In the genomic region with DNA sequence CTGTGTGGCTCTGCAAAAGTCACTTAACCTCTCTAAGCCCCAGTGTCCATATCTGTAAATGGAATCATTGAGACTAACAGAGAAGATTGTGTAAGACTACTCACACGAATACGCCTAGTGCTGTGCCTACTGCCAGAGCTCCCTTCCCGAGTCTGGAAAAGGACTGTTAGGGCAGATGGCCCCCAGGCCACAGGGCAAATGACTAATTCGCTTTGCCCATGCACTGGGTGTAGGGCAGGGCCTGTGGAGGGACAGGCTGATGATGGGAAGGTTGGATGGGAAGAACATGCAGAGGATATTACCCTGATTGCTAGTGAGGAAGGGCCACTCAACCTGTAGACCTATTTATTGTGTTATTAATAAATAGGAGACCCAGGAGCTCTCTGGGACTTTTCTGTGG, we compare ENCODE assay signal across 21 cellular contexts. TPM values are rescaled to one million over a fixed set of nuclear protein-coding genes. Genes with fewer than 3 reads are reported as not detected.
DNase-seq lines count a peak whose midpoint lies in the region; ATAC-seq, FAIRE-seq and TF ChIP-seq lines count a peak whose summit lies in the region.
"Had no signal": no experiment of that assay in that cellular context is flagged by ENCODE, and none has a peak within 500 bp of the region (broad histone marks: within the 10 kb centered on the region; RNA-seq: fewer than 3 reads in every experiment).

No MANE protein-coding gene starts in this region.

- intact Hi-C loops in HepG2 (cut with micrococcal nuclease; ENCODE audit: unreplicated experiment) = no loop called here
- intact Hi-C loops in right lobe of liver (cut with DNase I) = no loop called here
- intact Hi-C loops in psoas muscle (cut with DNase I) = no loop called here

- H3K79me2 ChIP-seq in HepG2 (ENCODE audit: insufficient read depth, low read length) = no peaks in the 10 kb centered on the region

- peaks cover 5 to 29% of the 10 kb centered on the region in 2 experiments; a peak in 4 of 5 replicates for H3K27me3 ChIP-seq in HepG2 (ENCODE audit: control insufficient read depth in 1 of 2, insufficient read depth in 2 of 2, low read length in 2 of 2)
- H3K27me3 ChIP-seq in right lobe of liver = no peaks in the 10 kb centered on the region
- H3K27me3 ChIP-seq in psoas muscle (ENCODE audit: insufficient read depth in 3 of 3, low read length in 2 of 3) = no peaks in the 10 kb centered on the region

- CTCF ChIA-PET in HepG2 (lab: Yijun Ruan, JAX; ENCODE audit: low intra/inter-chr PET ratio, low total read pairs) = no interaction called here

- WGBS in HepG2 (ENCODE audit: low lambda C conversion rate) = 3% methylated on average over 4 of the region's 4 CpGs
- 63% methylated on average over 2 of the region's 4 CpGs for WGBS in right lobe of liver (ENCODE audit: insufficient coverage, low coverage, low lambda C conversion rate, missing lambda C conversion rate)
- 27 to 51% (median 30%) methylated on average over 4 of the region's 4 CpGs for WGBS in psoas muscle, 3 donors

- H3K9ac ChIP-seq in HepG2 (ENCODE audit: insufficient read depth, low read depth, low read length) = no peak overlapping the region

- TF ChIP-seq POLR2A in HepG2 (IDR thresholded peaks at IDR 0.05; ENCODE audit: insufficient read depth in 1 of 2, low read depth in 2 of 2, low read length in 2 of 2) (no peak), right lobe of liver (IDR thresholded peaks at IDR 0.05) (no peak)

- H3K4me3 ChIP-seq in HepG2 (replicated peaks in 1 of 3; ENCODE audit: insufficient read depth in 1 of 3, low read depth in 2 of 3, low read length in 3 of 3) (no peak overlapping the region), right lobe of liver (no peak overlapping the region), fibroblast of villous mesenchyme (ENCODE audit: low read depth, low read length) (no peak overlapping the region), psoas muscle (peak overlapping the region; percentile 30)

- H3K4me2 ChIP-seq in HepG2 (ENCODE audit: low read depth, low read length) = no peak overlapping the region

- no peaks in the 10 kb centered on the region for H3K36me3 ChIP-seq in HepG2 (replicated peaks in 1 of 2; ENCODE audit: control insufficient read depth in 1 of 2, insufficient read depth in 2 of 2, low read length in 2 of 2)
- no peaks in the 10 kb centered on the region for H3K36me3 ChIP-seq in right lobe of liver
- H3K36me3 ChIP-seq in psoas muscle (ENCODE audit: insufficient read depth in 1 of 2, low read depth in 1 of 2) = no peaks in the 10 kb centered on the region

- TF ChIP-seq RAD21 in HepG2 (CRISPR knock-in tag; IDR thresholded peaks at IDR 0.05) = no peak

- no peak for ATAC-seq in HepG2
- no peak for ATAC-seq in right lobe of liver
- peak; percentile 14 to 42 (median 25) for ATAC-seq in psoas muscle
- no peak for ATAC-seq in GM21723 (IDR thresholded peaks at IDR 0.05; ENCODE audit: unreplicated experiment)
- ATAC-seq in GM18909 (IDR thresholded peaks at IDR 0.05; ENCODE audit: poor library complexity, unreplicated experiment) = no peak
- ATAC-seq: Panc1 had no signal

- in situ Hi-C loops in HepG2 (cut with HindIII; ENCODE audit: extremely low pct_ligation_motif_present, low pct_unique_long_range_greater_than_20kb) = loop anchor here (10.0 kb wide), 1 partner anchor 271 kb away; no protein-coding TSS in a partner anchor

- no peak for FAIRE-seq in HepG2 (lab: Jason Lieb, UNC)
- FAIRE-seq: astrocyte had no signal

- H3K9me3 ChIP-seq in HepG2 (ENCODE audit: low read length) (no peaks in the 10 kb centered on the region), right lobe of liver (no peaks in the 10 kb centered on the region), psoas muscle (no peaks in the 10 kb centered on the region)

- POLR2A ChIA-PET in HepG2 (lab: Yijun Ruan, JAX) = interaction anchor here (1.3 kb wide), 1 partner anchor 13 kb away, joined by 4 read pairs; a partner anchor contains a TSS

- H4K20me1 ChIP-seq in HepG2 (ENCODE audit: insufficient read depth, low read length) = no peaks in the 10 kb centered on the region

- H2AFZ ChIP-seq in HepG2 (ENCODE audit: low read length) = no peak overlapping the region

- no peak overlapping the region for H3K27ac ChIP-seq in HepG2 (ENCODE audit: extremely low read length, insufficient read depth, low read length)
- H3K27ac ChIP-seq in right lobe of liver = no peak overlapping the region
- peak overlapping the region; percentile 85 for H3K27ac ChIP-seq in psoas muscle
- H3K27ac ChIP-seq: epithelial cell of prostate had no signal

- peaks cover 24% of the 10 kb centered on the region; the same call in 1 of the 2 replicates for H3K4me1 ChIP-seq in HepG2 (ENCODE audit: insufficient read depth, low read length)
- H3K4me1 ChIP-seq in right lobe of liver = peaks cover 0 to 8% (median 0%) of the 10 kb centered on the region in 4 donors
- peaks cover 53% of the 10 kb centered on the region for H3K4me1 ChIP-seq in psoas muscle

- no peak for TF ChIP-seq EP300 in HepG2 (IDR thresholded peaks at IDR 0.05; ENCODE audit: low read depth in 2 of 2, low read length in 2 of 2)
- TF ChIP-seq EP300 in HepG2 (CRISPR knock-in tag; IDR thresholded peaks at IDR 0.05; ENCODE audit: borderline replicate concordance) = no peak

- no peak for DNase-seq in HepG2 (ENCODE audit: low spot score)
- DNase-seq in right lobe of liver = no peak
- DNase-seq in fibroblast of villous mesenchyme (ENCODE audit: low read depth) = peak; percentile 24
- peak in 1 of 2 donors; percentile 53 for DNase-seq in psoas muscle
- no peak for DNase-seq in GM19240 (ENCODE audit: insufficient read length, low spot score)
- DNase-seq in NCI-H2029 (lab: John Stamatoyannopoulos, UW) = no peak
- DNase-seq: activated CD4-positive, alpha-beta T cell treated with anti-CD3 and anti-CD28 coated beads, Interleukin-2, amount 10 ng/mL, durations not matched to agents 24 days and 14 days; activated naive CD4-positive, alpha-beta T cell treated with anti-CD3 and anti-CD28 coated beads for 36 hours; CD4-positive, alpha-beta memory T cell; dermis blood vessel endothelial cell; Kasumi-1; naive B cell; NCI-H2171; NCI-H774; stimulated activated CD4-positive, alpha-beta T cell treated with anti-CD3 and anti-CD28 coated beads, Interleukin-12 subunit alpha, Interleukin-12 subunit beta, amount 100 ng/mL, for 4 hours; trophoblast cell had no signal

- no TSS peak for BruUV-seq in HepG2 (replicated peaks; lab: Mats Ljungman, UMichigan)

- TF ChIP-seq CTCF in HepG2 (CRISPR knock-in tag; IDR thresholded peaks at IDR 0.05) (no peak), right lobe of liver (IDR thresholded peaks at IDR 0.05) (no peak), fibroblast of villous mesenchyme (IDR thresholded peaks at IDR 0.05; ENCODE audit: insufficient read depth, low read depth, low read length) (no peak), psoas muscle (IDR thresholded peaks at IDR 0.05) (no peak)

RNA-seq across cellular contexts. Expression of a gene that starts 4.2 kb away (rescaled TPM):
- total RNA-seq in HepG2 (2016; rRNA removed; fragmentation: Illumina TruSeq; extraction: Trizol) (not detected in 2 replicates), right lobe of liver (not detected), fibroblast of villous mesenchyme (under 0.01 TPM in 1 of 2 replicates, not detected in the other), psoas muscle (1 to 10 TPM in 1 of 4 donors, under 1 TPM in 1, not detected in 2; 0.18 to 1.4 TPM)
- 0.35 and 0.81 TPM in 2 replicates for total RNA-seq in HepG2 (2016; cell fraction: cytosol; rRNA removed; fragmentation: Illumina TruSeq; extraction: Trizol; ENCODE audit: low read depth)
- total RNA-seq in HepG2 (2016; cell fraction: insoluble cytoplasmic fraction; rRNA removed; fragmentation: Illumina TruSeq; extraction: Trizol) = 0.30 TPM in 1 of 2 replicates, not detected in the other
- total RNA-seq in HepG2 (2016; cell fraction: membrane; rRNA removed; fragmentation: Illumina TruSeq; extraction: Trizol) = 0.46 and 0.48 TPM in 2 replicates
- 0.28 TPM in 1 of 2 replicates, not detected in the other for total RNA-seq in HepG2 (2016; cell fraction: nucleus; rRNA removed; fragmentation: Illumina TruSeq; extraction: Trizol)
- polyA plus RNA-seq in HepG2 (2011; rRNA removed) (not detected in 2 replicates), psoas muscle (under 1 TPM in 1 of 3 donors, not detected in 2; 0.10 TPM)
- not detected in 2 replicates for polyA plus RNA-seq in HepG2 (2011; cell fraction: cytosol; rRNA removed)
- 0.05 TPM in 1 of 2 replicates, not detected in the other for polyA plus RNA-seq in HepG2 (2011; cell fraction: nucleus; rRNA removed)
- polyA plus RNA-seq in HepG2 (2012) = 0.43 and 0.49 TPM in 2 replicates
- polyA plus RNA-seq in HepG2 (2016; cell fraction: cytosol; fragmentation: Illumina TruSeq; extraction: Trizol; ENCODE audit: low read depth) = not detected in 2 replicates
- not detected in 2 replicates for polyA plus RNA-seq in HepG2 (2016; cell fraction: insoluble cytoplasmic fraction; fragmentation: Illumina TruSeq; extraction: Trizol; ENCODE audit: low read depth)
- not detected in 2 replicates for polyA plus RNA-seq in HepG2 (2016; cell fraction: membrane; fragmentation: Illumina TruSeq; extraction: Trizol; ENCODE audit: low read depth)
- not detected in 2 replicates for polyA plus RNA-seq in HepG2 (2016; cell fraction: nucleus; fragmentation: Illumina TruSeq; extraction: Trizol; ENCODE audit: insufficient read depth, low read depth)
- 0.40 TPM in 1 of 2 replicates, not detected in the other for polyA minus RNA-seq in HepG2 (2011; rRNA and poly(A)+ RNA removed; ENCODE audit: low replicate concordance)
- not detected in 2 replicates for polyA minus RNA-seq in HepG2 (2011; cell fraction: cytosol; rRNA and poly(A)+ RNA removed)
- polyA minus RNA-seq in HepG2 (2011; cell fraction: nucleus; rRNA and poly(A)+ RNA removed) = 0.90 TPM in 1 of 2 replicates, not detected in the other
- total RNA-seq: activated CD4-positive, alpha-beta T cell treated with anti-CD3 and anti-CD28 coated beads, Interleukin-2, amount 10 ng/mL, durations not matched to agents 24 days and 14 days; astrocyte; dermis blood vessel endothelial cell had no signal

RNA-seq across cellular contexts. Expression of a gene that starts 12.9 kb away (rescaled TPM):
- total RNA-seq in HepG2 (2016; rRNA removed; fragmentation: Illumina TruSeq; extraction: Trizol) = 9.0 and 11.0 TPM in 2 replicates
- total RNA-seq in HepG2 (2016; cell fraction: cytosol; rRNA removed; fragmentation: Illumina TruSeq; extraction: Trizol; ENCODE audit: low read depth) = 1.1 TPM in 2 replicates
- 9.0 and 11.4 TPM in 2 replicates for total RNA-seq in HepG2 (2016; cell fraction: insoluble cytoplasmic fraction; rRNA removed; fragmentation: Illumina TruSeq; extraction: Trizol)
- total RNA-seq in HepG2 (2016; cell fraction: membrane; rRNA removed; fragmentation: Illumina TruSeq; extraction: Trizol) = 2.8 and 3.3 TPM in 2 replicates
- total RNA-seq in HepG2 (2016; cell fraction: nucleus; rRNA removed; fragmentation: Illumina TruSeq; extraction: Trizol) = 7.4 and 8.2 TPM in 2 replicates
- polyA plus RNA-seq in HepG2 (2011; rRNA removed) = 3.2 and 4.3 TPM in 2 replicates
- polyA plus RNA-seq in HepG2 (2011; cell fraction: cytosol; rRNA removed) = 1.9 and 3.2 TPM in 2 replicates
- 1.5 and 1.9 TPM in 2 replicates for polyA plus RNA-seq in HepG2 (2011; cell fraction: nucleus; rRNA removed)
- polyA plus RNA-seq in HepG2 (2012) = 4.1 and 4.5 TPM in 2 replicates
- polyA plus RNA-seq in HepG2 (2016; cell fraction: cytosol; fragmentation: Illumina TruSeq; extraction: Trizol; ENCODE audit: low read depth) = 0.65 and 0.78 TPM in 2 replicates
- polyA plus RNA-seq in HepG2 (2016; cell fraction: insoluble cytoplasmic fraction; fragmentation: Illumina TruSeq; extraction: Trizol; ENCODE audit: low read depth) = 7.9 and 8.3 TPM in 2 replicates
- polyA plus RNA-seq in HepG2 (2016; cell fraction: membrane; fragmentation: Illumina TruSeq; extraction: Trizol; ENCODE audit: low read depth) = 1.5 and 1.6 TPM in 2 replicates
- 4.4 and 4.6 TPM in 2 replicates for polyA plus RNA-seq in HepG2 (2016; cell fraction: nucleus; fragmentation: Illumina TruSeq; extraction: Trizol; ENCODE audit: insufficient read depth, low read depth)
- 4.2 and 4.8 TPM in 2 replicates for polyA minus RNA-seq in HepG2 (2011; rRNA and poly(A)+ RNA removed; ENCODE audit: low replicate concordance)
- 4.1 TPM in 2 replicates for polyA minus RNA-seq in HepG2 (2011; cell fraction: cytosol; rRNA and poly(A)+ RNA removed)
- polyA minus RNA-seq in HepG2 (2011; cell fraction: nucleus; rRNA and poly(A)+ RNA removed) = 20.0 and 20.5 TPM in 2 replicates
- total RNA-seq in right lobe of liver = 1 to 10 TPM; 2.5 to 4.3 (median 3.3) TPM
- total RNA-seq in fibroblast of villous mesenchyme = 14.2 and 17.3 TPM in 2 replicates
- total RNA-seq in psoas muscle = 1 to 10 TPM; 1.4 to 2.3 (median 1.7) TPM
- polyA plus RNA-seq in psoas muscle = 1 to 10 TPM in 2 of 3 donors, under 1 TPM in 1; 0.96 to 2.9 (median 1.5) TPM

RNA-seq across cellular contexts. Expression of a gene that starts 26.0 kb away (rescaled TPM):
- total RNA-seq in HepG2 (2016; rRNA removed; fragmentation: Illumina TruSeq; extraction: Trizol) (1.00 and 1.3 TPM in 2 replicates), right lobe of liver (1 to 10 TPM; 2.6 to 3.9 (median 3.2) TPM), fibroblast of villous mesenchyme (0.97 and 3.5 TPM in 2 replicates), psoas muscle (10 to 100 TPM in 3 of 4 donors, 1 to 10 TPM in 1; 8.7 to 16.6 (median 11.4) TPM)
- 0.18 and 0.20 TPM in 2 replicates for total RNA-seq in HepG2 (2016; cell fraction: cytosol; rRNA removed; fragmentation: Illumina TruSeq; extraction: Trizol; ENCODE audit: low read depth)
- 0.86 and 1.2 TPM in 2 replicates for total RNA-seq in HepG2 (2016; cell fraction: insoluble cytoplasmic fraction; rRNA removed; fragmentation: Illumina TruSeq; extraction: Trizol)
- total RNA-seq in HepG2 (2016; cell fraction: membrane; rRNA removed; fragmentation: Illumina TruSeq; extraction: Trizol) = 0.80 and 0.83 TPM in 2 replicates
- 1.3 and 1.4 TPM in 2 replicates for total RNA-seq in HepG2 (2016; cell fraction: nucleus; rRNA removed; fragmentation: Illumina TruSeq; extraction: Trizol)
- polyA plus RNA-seq in HepG2 (2011; rRNA removed) (0.40 and 0.85 TPM in 2 replicates), psoas muscle (10 to 100 TPM in 1 of 3 donors, 1 to 10 TPM in 2; 3.1 to 16.0 (median 8.0) TPM)
- 0.47 and 0.56 TPM in 2 replicates for polyA plus RNA-seq in HepG2 (2011; cell fraction: cytosol; rRNA removed)
- polyA plus RNA-seq in HepG2 (2011; cell fraction: nucleus; rRNA removed) = 0.59 and 0.66 TPM in 2 replicates
- polyA plus RNA-seq in HepG2 (2012) = 0.91 and 1.3 TPM in 2 replicates
- polyA plus RNA-seq in HepG2 (2016; cell fraction: cytosol; fragmentation: Illumina TruSeq; extraction: Trizol; ENCODE audit: low read depth) = 0.20 TPM in 2 replicates
- polyA plus RNA-seq in HepG2 (2016; cell fraction: insoluble cytoplasmic fraction; fragmentation: Illumina TruSeq; extraction: Trizol; ENCODE audit: low read depth) = 0.64 and 0.81 TPM in 2 replicates
- 0.51 and 0.61 TPM in 2 replicates for polyA plus RNA-seq in HepG2 (2016; cell fraction: membrane; fragmentation: Illumina TruSeq; extraction: Trizol; ENCODE audit: low read depth)
- 1.6 and 2.2 TPM in 2 replicates for polyA plus RNA-seq in HepG2 (2016; cell fraction: nucleus; fragmentation: Illumina TruSeq; extraction: Trizol; ENCODE audit: insufficient read depth, low read depth)
- 1.2 and 1.7 TPM in 2 replicates for polyA minus RNA-seq in HepG2 (2011; rRNA and poly(A)+ RNA removed; ENCODE audit: low replicate concordance)
- 0.35 and 0.89 TPM in 2 replicates for polyA minus RNA-seq in HepG2 (2011; cell fraction: cytosol; rRNA and poly(A)+ RNA removed)
- 0.39 and 0.62 TPM in 2 replicates for polyA minus RNA-seq in HepG2 (2011; cell fraction: nucleus; rRNA and poly(A)+ RNA removed)

RNA-seq across cellular contexts. Expression of a gene that starts 41.6 kb away (rescaled TPM):
- total RNA-seq in HepG2 (2016; rRNA removed; fragmentation: Illumina TruSeq; extraction: Trizol) = 3.9 and 4.1 TPM in 2 replicates
- 0.44 and 1.0 TPM in 2 replicates for total RNA-seq in HepG2 (2016; cell fraction: cytosol; rRNA removed; fragmentation: Illumina TruSeq; extraction: Trizol; ENCODE audit: low read depth)
- 3.5 and 4.3 TPM in 2 replicates for total RNA-seq in HepG2 (2016; cell fraction: insoluble cytoplasmic fraction; rRNA removed; fragmentation: Illumina TruSeq; extraction: Trizol)
- total RNA-seq in HepG2 (2016; cell fraction: membrane; rRNA removed; fragmentation: Illumina TruSeq; extraction: Trizol) = 2.2 and 2.3 TPM in 2 replicates
- 4.4 and 5.2 TPM in 2 replicates for total RNA-seq in HepG2 (2016; cell fraction: nucleus; rRNA removed; fragmentation: Illumina TruSeq; extraction: Trizol)
- 3.9 and 4.5 TPM in 2 replicates for polyA plus RNA-seq in HepG2 (2011; rRNA removed)
- 4.0 and 4.2 TPM in 2 replicates for polyA plus RNA-seq in HepG2 (2011; cell fraction: cytosol; rRNA removed)
- polyA plus RNA-seq in HepG2 (2011; cell fraction: nucleus; rRNA removed) = 6.7 and 7.1 TPM in 2 replicates
- 2.4 and 3.6 TPM in 2 replicates for polyA plus RNA-seq in HepG2 (2012)
- polyA plus RNA-seq in HepG2 (2016; cell fraction: cytosol; fragmentation: Illumina TruSeq; extraction: Trizol; ENCODE audit: low read depth) = 0.35 TPM in 2 replicates
- 2.1 and 2.6 TPM in 2 replicates for polyA plus RNA-seq in HepG2 (2016; cell fraction: insoluble cytoplasmic fraction; fragmentation: Illumina TruSeq; extraction: Trizol; ENCODE audit: low read depth)
- 1.2 and 1.4 TPM in 2 replicates for polyA plus RNA-seq in HepG2 (2016; cell fraction: membrane; fragmentation: Illumina TruSeq; extraction: Trizol; ENCODE audit: low read depth)
- 7.6 and 8.4 TPM in 2 replicates for polyA plus RNA-seq in HepG2 (2016; cell fraction: nucleus; fragmentation: Illumina TruSeq; extraction: Trizol; ENCODE audit: insufficient read depth, low read depth)
- 10.4 and 12.2 TPM in 2 replicates for polyA minus RNA-seq in HepG2 (2011; rRNA and poly(A)+ RNA removed; ENCODE audit: low replicate concordance)
- polyA minus RNA-seq in HepG2 (2011; cell fraction: cytosol; rRNA and poly(A)+ RNA removed) = 1.5 and 2.7 TPM in 2 replicates
- polyA minus RNA-seq in HepG2 (2011; cell fraction: nucleus; rRNA and poly(A)+ RNA removed) = 2.3 and 4.1 TPM in 2 replicates
- 1 to 10 TPM; 1.5 to 3.1 (median 2.4) TPM for total RNA-seq in right lobe of liver
- 4.7 and 6.1 TPM in 2 replicates for total RNA-seq in fibroblast of villous mesenchyme
- 1 to 10 TPM; 2.4 to 4.0 (median 3.7) TPM for total RNA-seq in psoas muscle
- 10 to 100 TPM in 1 of 3 donors, 1 to 10 TPM in 2; 1.8 to 15.0 (median 3.5) TPM for polyA plus RNA-seq in psoas muscle

RNA-seq across cellular contexts. Expression of a gene that starts 51.8 kb away (rescaled TPM):
- total RNA-seq in HepG2 (2016; rRNA removed; fragmentation: Illumina TruSeq; extraction: Trizol) (1.3 and 2.7 TPM in 2 replicates), right lobe of liver (1 to 10 TPM; 1.5 to 6.1 (median 3.1) TPM), fibroblast of villous mesenchyme (3.9 and 4.7 TPM in 2 replicates), psoas muscle (10 to 100 TPM in 1 of 4 donors, 1 to 10 TPM in 3; 4.4 to 14.1 (median 8.4) TPM)
- total RNA-seq in HepG2 (2016; cell fraction: cytosol; rRNA removed; fragmentation: Illumina TruSeq; extraction: Trizol; ENCODE audit: low read depth) = 1.7 and 1.9 TPM in 2 replicates
- 1.6 and 2.7 TPM in 2 replicates for total RNA-seq in HepG2 (2016; cell fraction: insoluble cytoplasmic fraction; rRNA removed; fragmentation: Illumina TruSeq; extraction: Trizol)
- 2.1 and 2.6 TPM in 2 replicates for total RNA-seq in HepG2 (2016; cell fraction: membrane; rRNA removed; fragmentation: Illumina TruSeq; extraction: Trizol)
- 3.2 and 3.4 TPM in 2 replicates for total RNA-seq in HepG2 (2016; cell fraction: nucleus; rRNA removed; fragmentation: Illumina TruSeq; extraction: Trizol)
- polyA plus RNA-seq in HepG2 (2011; rRNA removed) (2.8 and 3.0 TPM in 2 replicates), psoas muscle (1 to 10 TPM; 5.1 to 5.2 (median 5.1) TPM)
- 1.3 and 2.3 TPM in 2 replicates for polyA plus RNA-seq in HepG2 (2011; cell fraction: cytosol; rRNA removed)
- polyA plus RNA-seq in HepG2 (2011; cell fraction: nucleus; rRNA removed) = 14.3 and 20.6 TPM in 2 replicates
- 1.5 and 1.8 TPM in 2 replicates for polyA plus RNA-seq in HepG2 (2012)
- 1.1 and 1.3 TPM in 2 replicates for polyA plus RNA-seq in HepG2 (2016; cell fraction: cytosol; fragmentation: Illumina TruSeq; extraction: Trizol; ENCODE audit: low read depth)
- polyA plus RNA-seq in HepG2 (2016; cell fraction: insoluble cytoplasmic fraction; fragmentation: Illumina TruSeq; extraction: Trizol; ENCODE audit: low read depth) = 2.1 and 2.2 TPM in 2 replicates
- polyA plus RNA-seq in HepG2 (2016; cell fraction: membrane; fragmentation: Illumina TruSeq; extraction: Trizol; ENCODE audit: low read depth) = 1.7 and 2.1 TPM in 2 replicates
- 8.6 and 9.8 TPM in 2 replicates for polyA plus RNA-seq in HepG2 (2016; cell fraction: nucleus; fragmentation: Illumina TruSeq; extraction: Trizol; ENCODE audit: insufficient read depth, low read depth)
- polyA minus RNA-seq in HepG2 (2011; rRNA and poly(A)+ RNA removed; ENCODE audit: low replicate concordance) = 5.7 and 8.5 TPM in 2 replicates
- 0.97 and 1.4 TPM in 2 replicates for polyA minus RNA-seq in HepG2 (2011; cell fraction: cytosol; rRNA and poly(A)+ RNA removed)
- polyA minus RNA-seq in HepG2 (2011; cell fraction: nucleus; rRNA and poly(A)+ RNA removed) = 10.9 and 15.0 TPM in 2 replicates

Comparison
In these comparisons a context has a peak if more than half of its experiments do, and no peak if none do; other contexts are left out.
1. ATAC-seq: peak in psoas muscle (4 of 4); none in HepG2 (single experiment), right lobe of liver (0 of 4), GM21723 (single experiment) and GM18909 (single experiment).